1 cellular context compared by ENCODE assay signal in the genomic region with DNA sequence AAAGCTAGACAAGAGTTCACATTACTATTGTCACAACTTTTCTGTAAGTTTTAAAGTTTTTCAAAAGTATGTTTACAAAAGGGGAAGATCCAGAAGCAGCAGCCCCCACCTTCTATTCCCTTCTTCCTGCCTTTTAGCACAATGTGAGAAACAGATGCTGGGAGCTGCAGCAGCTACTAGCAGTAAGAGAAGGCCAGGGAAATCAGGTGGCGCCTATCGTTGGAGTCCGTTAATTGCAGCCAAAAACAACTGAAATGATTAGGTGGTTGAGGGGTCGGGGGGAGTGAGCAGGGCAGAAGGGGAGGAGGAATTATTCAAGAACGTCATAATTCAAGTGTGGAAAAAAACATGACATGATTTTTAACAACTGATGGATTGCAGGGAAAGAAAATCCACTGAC.
A peak's percentile ranks its signal among the peaks of the same experiment; 100 is the strongest.
TF ChIP-seq lines count a peak whose summit lies in the region.

No MANE protein-coding gene starts in this region.

TF ChIP-seq in K562, 482 proteins besides CTCF, POLR2A, EP300 and RAD21 (continued from another document):
- TF ChIP-seq, protein P1, sequence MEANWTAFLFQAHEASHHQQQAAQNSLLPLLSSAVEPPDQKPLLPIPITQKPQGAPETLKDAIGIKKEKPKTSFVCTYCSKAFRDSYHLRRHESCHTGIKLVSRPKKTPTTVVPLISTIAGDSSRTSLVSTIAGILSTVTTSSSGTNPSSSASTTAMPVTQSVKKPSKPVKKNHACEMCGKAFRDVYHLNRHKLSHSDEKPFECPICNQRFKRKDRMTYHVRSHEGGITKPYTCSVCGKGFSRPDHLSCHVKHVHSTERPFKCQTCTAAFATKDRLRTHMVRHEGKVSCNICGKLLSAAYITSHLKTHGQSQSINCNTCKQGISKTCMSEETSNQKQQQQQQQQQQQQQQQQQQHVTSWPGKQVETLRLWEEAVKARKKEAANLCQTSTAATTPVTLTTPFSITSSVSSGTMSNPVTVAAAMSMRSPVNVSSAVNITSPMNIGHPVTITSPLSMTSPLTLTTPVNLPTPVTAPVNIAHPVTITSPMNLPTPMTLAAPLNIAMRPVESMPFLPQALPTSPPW (CRISPR knock-in tag; IDR thresholded peaks at IDR 0.05): peak; percentile 29; the same call in 1 of the 2 replicates
- TF ChIP-seq, protein P2, sequence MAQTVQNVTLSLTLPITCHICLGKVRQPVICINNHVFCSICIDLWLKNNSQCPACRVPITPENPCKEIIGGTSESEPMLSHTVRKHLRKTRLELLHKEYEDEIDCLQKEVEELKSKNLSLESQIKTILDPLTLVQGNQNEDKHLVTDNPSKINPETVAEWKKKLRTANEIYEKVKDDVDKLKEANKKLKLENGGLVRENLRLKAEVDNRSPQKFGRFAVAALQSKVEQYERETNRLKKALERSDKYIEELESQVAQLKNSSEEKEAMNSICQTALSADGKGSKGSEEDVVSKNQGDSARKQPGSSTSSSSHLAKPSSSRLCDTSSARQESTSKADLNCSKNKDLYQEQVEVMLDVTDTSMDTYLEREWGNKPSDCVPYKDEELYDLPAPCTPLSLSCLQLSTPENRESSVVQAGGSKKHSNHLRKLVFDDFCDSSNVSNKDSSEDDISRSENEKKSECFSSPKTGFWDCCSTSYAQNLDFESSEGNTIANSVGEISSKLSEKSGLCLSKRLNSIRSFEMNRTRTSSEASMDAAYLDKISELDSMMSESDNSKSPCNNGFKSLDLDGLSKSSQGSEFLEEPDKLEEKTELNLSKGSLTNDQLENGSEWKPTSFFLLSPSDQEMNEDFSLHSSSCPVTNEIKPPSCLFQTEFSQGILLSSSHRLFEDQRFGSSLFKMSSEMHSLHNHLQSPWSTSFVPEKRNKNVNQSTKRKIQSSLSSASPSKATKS (CRISPR knock-in tag; IDR thresholded peaks at IDR 0.05): no peak
